ENCODE assay signal across 14 cellular contexts in the genomic region with DNA sequence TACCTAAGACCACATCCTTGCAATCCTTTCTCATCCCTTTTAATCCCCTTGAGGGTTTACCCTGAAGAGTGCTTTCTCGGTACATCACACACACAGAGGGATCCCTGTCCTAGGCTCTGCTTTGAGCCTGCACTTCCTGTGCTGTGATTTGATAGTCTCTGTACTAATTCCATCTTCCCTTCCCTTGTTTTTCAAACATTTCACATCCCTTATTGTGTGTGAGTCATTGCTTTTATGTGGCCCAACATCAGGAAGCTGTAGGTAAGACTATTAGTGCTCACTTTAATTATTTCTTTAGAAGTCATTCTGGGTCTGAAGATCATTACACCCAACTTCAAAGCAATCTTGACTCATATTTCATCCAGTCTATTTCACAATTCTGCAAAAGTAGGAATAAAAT. TPM values are rescaled to one million over a fixed set of nuclear protein-coding genes. Genes with fewer than 3 reads are reported as not detected.
DNase-seq lines count a peak whose midpoint lies in the region; ATAC-seq, FAIRE-seq and TF ChIP-seq lines count a peak whose summit lies in the region.
"Had no signal": no experiment of that assay in that cellular context is flagged by ENCODE, and none has a peak within 500 bp of the region (broad histone marks: within the 10 kb centered on the region; RNA-seq: fewer than 3 reads in every experiment).

No MANE protein-coding gene starts in this region.

- H3K9me3 ChIP-seq in SK-N-SH: no peaks in the 10 kb centered on the region
- no peaks in the 10 kb centered on the region for H3K9me3 ChIP-seq in SK-N-MC (ENCODE audit: low read depth, low read length)
- no peaks in the 10 kb centered on the region for H3K9me3 ChIP-seq in small intestine (ENCODE audit: control insufficient read depth, low read depth)
- no peaks in the 10 kb centered on the region for H3K9me3 ChIP-seq in Caco-2
- no peaks in the 10 kb centered on the region for H3K9me3 ChIP-seq in aorta (ENCODE audit: control insufficient read depth, low read length)
- H3K9me3 ChIP-seq: BE2C, esophagus muscularis mucosa, stomach had no signal

- no peak for TF ChIP-seq EP300 in SK-N-SH (IDR thresholded peaks at IDR 0.05; ENCODE audit: borderline replicate concordance in 1 of 2, low read depth in 1 of 2, low read length in 1 of 2)

- no peaks in the 10 kb centered on the region for H3K79me2 ChIP-seq in SK-N-SH (ENCODE audit: insufficient read depth)

- no peaks in the 10 kb centered on the region for H3K36me3 Mint-ChIP-seq in progenitor cell of endocrine pancreas (ENCODE audit: insufficient read depth)
- H3K36me3 Mint-ChIP-seq in Caco-2 (ENCODE audit: insufficient read depth, unreplicated experiment): no peaks in the 10 kb centered on the region
- H3K36me3 Mint-ChIP-seq: type B pancreatic cell had no signal

- H3K4me3 ChIP-seq in SK-N-SH (ENCODE audit: low read depth in 2 of 2, low read length in 1 of 2) (peak overlapping the region in 1 of 2 experiments; percentile 16; a peak in 1 of 4 replicates), SK-N-MC (no peak overlapping the region), epithelial cell of esophagus (ENCODE audit: low read length) (no peak overlapping the region), small intestine (ENCODE audit: low read depth in 1 of 2, low read length in 2 of 2) (no peak overlapping the region), Caco-2 (ENCODE audit: low read depth, low read length) (no peak overlapping the region), aorta (ENCODE audit: low read length in 2 of 2) (no peak overlapping the region)
- H3K4me3 ChIP-seq: esophagus muscularis mucosa, stomach had no signal

- POLR2A ChIA-PET in SK-N-SH (lab: Yijun Ruan, JAX) (interaction anchor here (1.3 kb wide), 1 partner anchor 456 kb away, joined by 3 read pairs; the partner anchor contains the start of gene MKKS), Caco-2 (lab: Charles Lee) (no interaction called here)

- H3K9ac ChIP-seq in SK-N-SH (no peak overlapping the region), SK-N-MC (ENCODE audit: insufficient read length) (peak overlapping the region; percentile 35)

- FAIRE-seq in small intestine (lab: Jason Lieb, UNC): no peak

- no peaks in the 10 kb centered on the region; a peak in 1 of 4 replicates for H3K4me1 ChIP-seq in SK-N-SH (ENCODE audit: control insufficient read depth in 1 of 2, insufficient read depth in 2 of 2, low read depth in 1 of 2, low read length in 1 of 2)
- no peaks in the 10 kb centered on the region for H3K4me1 ChIP-seq in small intestine (ENCODE audit: control insufficient read depth in 2 of 2, insufficient read depth in 1 of 2, low read depth in 1 of 2, low read length in 1 of 2)
- H3K4me1 ChIP-seq in Caco-2: no peaks in the 10 kb centered on the region
- no peaks in the 10 kb centered on the region for H3K4me1 ChIP-seq in aorta (ENCODE audit: control insufficient read depth in 1 of 2, insufficient read depth in 2 of 2, low read length in 2 of 2)
- H3K4me1 ChIP-seq: BE2C had no signal

- ATAC-seq in SK-N-SH treated with all-trans-retinoic acid at 6 μM for 48 hours: no peak; the same call in 2 of the 3 replicates
- no peak for ATAC-seq in aorta (ENCODE audit: low FRiP score)

- TF ChIP-seq CTCF in SK-N-SH (IDR thresholded peaks at IDR 0.05): no peak
- TF ChIP-seq CTCF in epithelial cell of esophagus (IDR thresholded peaks at IDR 0.05; ENCODE audit: insufficient read depth, low read depth, low read length, missing control alignments): no peak
- TF ChIP-seq CTCF in progenitor cell of endocrine pancreas (IDR thresholded peaks at IDR 0.05; ENCODE audit: unreplicated experiment): no peak
- TF ChIP-seq CTCF in Caco-2 (IDR thresholded peaks at IDR 0.05; ENCODE audit: insufficient read depth in 1 of 2, low read depth in 1 of 2, low read length in 1 of 2, severe bottlenecking in 1 of 2, unreplicated experiment in 1 of 2): no peak

- no peaks in the 10 kb centered on the region for H3K27me3 ChIP-seq in SK-N-SH (ENCODE audit: insufficient read depth)
- H3K27me3 ChIP-seq in small intestine (ENCODE audit: control insufficient read depth in 2 of 2, insufficient read depth in 2 of 2, low read length in 2 of 2): no peaks in the 10 kb centered on the region
- no peaks in the 10 kb centered on the region for H3K27me3 ChIP-seq in Caco-2 (replicated peaks; ENCODE audit: control insufficient read depth, insufficient read depth, low read length)
- no peaks in the 10 kb centered on the region for H3K27me3 ChIP-seq in aorta (ENCODE audit: control insufficient read depth in 1 of 2, insufficient read depth in 2 of 2, low read length in 1 of 2)
- H3K27me3 ChIP-seq: esophagus muscularis mucosa, stomach had no signal

- no peak for DNase-seq in SK-N-SH
- no peak for DNase-seq in SK-N-MC (ENCODE audit: low read depth, low spot score)
- peak; percentile 70 for DNase-seq in epithelial cell of esophagus (ENCODE audit: low read depth)
- peak; percentile 8 for DNase-seq in small intestine
- DNase-seq in progenitor cell of endocrine pancreas (ENCODE audit: low spot score, unreplicated experiment): no peak
- no peak for DNase-seq in Caco-2
- no peak for DNase-seq in aorta
- DNase-seq: stomach had no signal

- no peak overlapping the region for H3K4me2 ChIP-seq in SK-N-SH

- H3K27ac ChIP-seq in SK-N-SH (ENCODE audit: low read depth in 2 of 2, low read length in 1 of 2): no peak overlapping the region
- H3K27ac ChIP-seq in SK-N-MC: no peak overlapping the region
- no peak overlapping the region for H3K27ac ChIP-seq in small intestine (ENCODE audit: low read depth in 1 of 2, low read length in 1 of 2)
- no peak overlapping the region for H3K27ac ChIP-seq in aorta (ENCODE audit: low read depth in 1 of 2, low read length in 2 of 2)
- H3K27ac ChIP-seq: esophagus muscularis mucosa, stomach had no signal

- H3K36me3 ChIP-seq in SK-N-SH (replicated peaks in 1 of 2; ENCODE audit: control insufficient read depth in 1 of 2, insufficient read depth in 2 of 2, low read length in 1 of 2): no peaks in the 10 kb centered on the region
- no peaks in the 10 kb centered on the region for H3K36me3 ChIP-seq in SK-N-MC (ENCODE audit: insufficient read depth, low read length)
- H3K36me3 ChIP-seq in small intestine (ENCODE audit: control insufficient read depth in 2 of 2, insufficient read depth in 2 of 2, low read length in 2 of 2): no peaks in the 10 kb centered on the region
- no peaks in the 10 kb centered on the region for H3K36me3 ChIP-seq in Caco-2 (ENCODE audit: control insufficient read depth, insufficient read depth, low read length)
- no peaks in the 10 kb centered on the region for H3K36me3 ChIP-seq in aorta (ENCODE audit: control insufficient read depth in 1 of 2, insufficient read depth in 2 of 2, low read length in 1 of 2)
- H3K36me3 ChIP-seq: BE2C, esophagus muscularis mucosa, stomach had no signal

- no peak for TF ChIP-seq RAD21 in SK-N-SH (IDR thresholded peaks at IDR 0.05; ENCODE audit: low read length)

- CTCF ChIA-PET in SK-N-SH (lab: Yijun Ruan, JAX) (interaction anchor here (0.5 to 7.1 kb wide), 73 partner anchors 9 to 1567 kb away, joined by 3 to 182 read pairs (median 5); partner anchors contain the start of genes MKKS, SLX4IP and SNAP25), Caco-2 (lab: Charles Lee) (interaction anchor here (0.5 to 2.2 kb wide), 10 partner anchors 28 to 559 kb away, joined by 3 to 35 read pairs (median 6); partner anchors contain the start of gene ANKEF1)

- H2AFZ ChIP-seq in SK-N-SH (ENCODE audit: low read depth): peak overlapping the region; percentile 58; the same call in 1 of the 2 replicates

- peaks cover 2% of the 10 kb centered on the region for H3K4me1 Mint-ChIP-seq in progenitor cell of endocrine pancreas (ENCODE audit: low read depth)
- no peaks in the 10 kb centered on the region for H3K4me1 Mint-ChIP-seq in Caco-2 (ENCODE audit: low read depth, unreplicated experiment)

- H4K20me1 ChIP-seq in SK-N-SH (ENCODE audit: insufficient read depth): no peaks in the 10 kb centered on the region

- BruUV-seq in Caco-2 (replicated peaks; lab: Mats Ljungman, UMichigan): no TSS peak

- H3K4me3 Mint-ChIP-seq in progenitor cell of endocrine pancreas (ENCODE audit: low read depth): no peak overlapping the region
- no peak overlapping the region for H3K4me3 Mint-ChIP-seq in Caco-2 (ENCODE audit: unreplicated experiment)
- H3K4me3 Mint-ChIP-seq: activated naive CD4-positive, alpha-beta T cell treated with anti-CD3 and anti-CD28 coated beads for 36 hours; activated T-cell treated with anti-CD3 and anti-CD28 coated beads, Interleukin-2, amount 50 U/mL, for 72 hours; type B pancreatic cell had no signal

- H3F3A ChIP-seq in SK-N-SH (replicated peaks; ENCODE audit: insufficient read depth): no peaks in the 10 kb centered on the region

- H3K27ac Mint-ChIP-seq in progenitor cell of endocrine pancreas (no peak overlapping the region), Caco-2 (ENCODE audit: unreplicated experiment) (no peak overlapping the region)
- H3K27ac Mint-ChIP-seq: activated naive CD4-positive, alpha-beta T cell treated with anti-CD3 and anti-CD28 coated beads for 36 hours; activated T-cell treated with anti-CD3 and anti-CD28 coated beads, Interleukin-2, amount 50 U/mL, for 72 hours; type B pancreatic cell had no signal

- H3K9me2 ChIP-seq in SK-N-SH: no peaks in the 10 kb centered on the region

- H3K27me3 Mint-ChIP-seq in progenitor cell of endocrine pancreas: peaks cover 21% of the 10 kb centered on the region
- peaks cover 2% of the 10 kb centered on the region for H3K27me3 Mint-ChIP-seq in Caco-2 (ENCODE audit: insufficient read depth, unreplicated experiment)

- intact Hi-C loops in Caco-2 (cut with micrococcal nuclease; ENCODE audit: unreplicated experiment): loop anchor here (1.0 to 5.0 kb wide), 7 partner anchors 70 to 1565 kb away; no protein-coding TSS in a partner anchor
- intact Hi-C loops in aorta (cut with DNase I): loop anchor here (2.0 to 10.0 kb wide), 7 partner anchors 113 to 1565 kb away; partner anchors contain the start of gene SNAP25 (in 1 of the 2)

- H3K9me3 Mint-ChIP-seq in progenitor cell of endocrine pancreas (ENCODE audit: low read depth) (peaks cover 2% of the 10 kb centered on the region), Caco-2 (ENCODE audit: unreplicated experiment) (no peaks in the 10 kb centered on the region)
- H3K9me3 Mint-ChIP-seq: activated naive CD4-positive, alpha-beta T cell treated with anti-CD3 and anti-CD28 coated beads for 36 hours; activated T-cell treated with anti-CD3 and anti-CD28 coated beads, Interleukin-2, amount 50 U/mL, for 72 hours; type B pancreatic cell had no signal

- WGBS in SK-N-SH (ENCODE audit: low lambda C conversion rate): 60% methylated on average over 1 of the region's 1 CpG
- 21 to 45% (median 25%) methylated on average over 1 of the region's 1 CpG for WGBS in small intestine, 3 donors
- 22 to 33% methylated on average over 1 of the region's 1 CpG for WGBS in aorta, 2 donors

TF ChIP-seq in SK-N-SH, 30 proteins besides CTCF, POLR2A, EP300 and RAD21 (continues in another document):
- no peak for TF ChIP-seq FOXJ3 (CRISPR knock-in tag; IDR thresholded peaks at IDR 0.05)

TF ChIP-seq in SK-N-SH treated with all-trans-retinoic acid at 6 μM for 48 hours, 23 proteins besides CTCF, POLR2A, EP300 and RAD21 (continues in another document):
- no peak for TF ChIP-seq ZFP30 (CRISPR knock-in tag; IDR thresholded peaks at IDR 0.05)

RNA-seq across cellular contexts. Expression of gene ANKEF1, which starts 57.2 kb away (rescaled TPM):
- polyA plus RNA-seq in SK-N-SH (2012; rRNA removed): 2.3 and 2.9 TPM in 2 replicates
- 3.7 and 3.8 TPM in 2 replicates for polyA plus RNA-seq in SK-N-SH (2012; cell fraction: cytosol; rRNA removed)
- 1.4 and 2.0 TPM in 2 replicates for polyA plus RNA-seq in SK-N-SH (2012; cell fraction: nucleus; rRNA removed)
- 1 to 10 TPM; 2.2 to 3.0 (median 3.0) TPM for polyA plus RNA-seq in small intestine
- 10.9 and 12.5 TPM in 2 replicates for total RNA-seq in progenitor cell of endocrine pancreas
- 3.7 and 3.9 TPM in 2 replicates for total RNA-seq in Caco-2 (2022)
- total RNA-seq in aorta: 1 to 10 TPM; 1.5 to 2.3 TPM
- polyA plus RNA-seq in aorta: under 1 TPM in 1 of 2 donors, not detected in 1; 0.50 TPM

Comparison
In these comparisons a context has a peak if more than half of its experiments do, and no peak if none do; other contexts are left out.
1. DNase-seq: peak in epithelial cell of esophagus (single experiment) and small intestine (single experiment); none in SK-N-SH (single experiment), SK-N-MC (single experiment), progenitor cell of endocrine pancreas (single experiment), Caco-2 (0 of 2) and aorta (0 of 2).